In the genomic region with DNA sequence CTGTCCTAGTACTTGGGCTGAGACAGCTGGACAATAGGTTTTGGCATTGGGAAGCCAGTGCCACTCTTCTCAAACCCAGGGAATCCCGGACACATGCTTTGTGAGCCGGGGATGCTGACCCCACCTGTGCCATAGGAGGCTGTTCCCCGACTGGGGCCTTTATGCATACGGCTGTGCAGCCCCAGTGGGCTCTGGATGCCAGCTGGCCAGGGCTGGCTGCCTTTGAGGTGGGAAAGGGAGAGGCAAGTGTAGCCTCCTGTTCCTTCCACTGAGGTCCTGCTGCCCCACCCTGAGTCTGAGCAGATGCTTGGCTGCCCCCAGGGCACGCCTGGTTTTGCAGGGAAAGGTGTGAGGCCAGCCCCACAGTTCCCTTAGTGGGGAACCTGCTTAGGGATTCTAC, we compare ENCODE assay signal across 22 cellular contexts.
"Had no signal": no experiment of that assay in that cellular context is flagged by ENCODE, and none has a peak within 500 bp of the region (broad histone marks: within the 10 kb centered on the region; RNA-seq: fewer than 3 reads in every experiment).

No MANE protein-coding gene starts in this region.

- H3K36me3 ChIP-seq: brain microvascular endothelial cell had no signal

- H3K27ac ChIP-seq: brain microvascular endothelial cell, KMS-11 had no signal

- ATAC-seq: activated T-helper 17 cell treated with anti-CD3 and anti-CD28 coated beads, Interleukin-2, amount 50 U/mL, for 72 hours; T-helper 17 cell had no signal

- H3K27ac Mint-ChIP-seq: activated B cell treated with CpG ODN at 0.5 μM for 24 hours; activated CD4-positive, alpha-beta T cell treated with anti-CD3 and anti-CD28 coated beads, Interleukin-2, amount 10 ng/mL, durations not matched to agents 24 days and 14 days; activated naive CD4-positive, alpha-beta T cell treated with anti-CD3 and anti-CD28 coated beads for 36 hours; activated naive CD8-positive, alpha-beta T cell treated with anti-CD3 and anti-CD28 coated beads for 36 hours; activated T-helper 17 cell treated with anti-CD3 and anti-CD28 coated beads, Interleukin-2, amount 50 U/mL, for 72 hours; T-helper 17 cell had no signal

- H3K4me1 Mint-ChIP-seq: activated CD4-positive, alpha-beta T cell treated with anti-CD3 and anti-CD28 coated beads, Interleukin-2, amount 10 ng/mL, durations not matched to agents 24 days and 14 days; activated naive CD8-positive, alpha-beta T cell treated with anti-CD3 and anti-CD28 coated beads for 36 hours had no signal

- H3K4me3 Mint-ChIP-seq: activated B cell treated with CpG ODN at 0.5 μM for 24 hours; activated CD4-positive, alpha-beta T cell treated with anti-CD3 and anti-CD28 coated beads, Interleukin-2, amount 10 ng/mL, durations not matched to agents 24 days and 14 days; activated naive CD4-positive, alpha-beta T cell treated with anti-CD3 and anti-CD28 coated beads for 36 hours; activated naive CD8-positive, alpha-beta T cell treated with anti-CD3 and anti-CD28 coated beads for 36 hours; activated T-helper 17 cell treated with anti-CD3 and anti-CD28 coated beads, Interleukin-2, amount 50 U/mL, for 72 hours; T-helper 17 cell had no signal

- H3K9me3 Mint-ChIP-seq: activated CD4-positive, alpha-beta T cell treated with anti-CD3 and anti-CD28 coated beads, Interleukin-2, amount 10 ng/mL, durations not matched to agents 24 days and 14 days; activated naive CD8-positive, alpha-beta T cell treated with anti-CD3 and anti-CD28 coated beads for 36 hours; activated T-helper 17 cell treated with anti-CD3 and anti-CD28 coated beads, Interleukin-2, amount 50 U/mL, for 72 hours had no signal

- H3K27me3 ChIP-seq: brain microvascular endothelial cell had no signal

- DNase-seq: activated B cell treated with CpG ODN at 0.5 μM for 24 hours; activated CD4-positive, alpha-beta T cell treated with anti-CD3 and anti-CD28 coated beads for 1 hour; activated CD4-positive, alpha-beta T cell treated with anti-CD3 and anti-CD28 coated beads, Interleukin-2, amount 10 ng/mL, durations not matched to agents 24 days and 14 days; activated CD4-positive, alpha-beta T cell treated with anti-CD3 and anti-CD28 coated beads, Interleukin-2, amount 50 U/mL, for 48 hours; activated gamma-delta T cell; activated naive CD4-positive, alpha-beta T cell treated with anti-CD3 and anti-CD28 coated beads for 36 hours; activated naive CD8-positive, alpha-beta T cell treated with anti-CD3 and anti-CD28 coated beads for 36 hours; activated T-cell treated with anti-CD3 and anti-CD28 coated beads for 4 hours; activated T-cell treated with anti-CD3 and anti-CD28 coated beads, Interleukin-2, amount 50 U/mL, for 48 hours; brain microvascular endothelial cell; NCI-H1092; NCI-H1417; NCI-H1930; NCI-H2171; NCI-H2227 treated with DMSO at 0.1 percent for 48 hours; NCI-H446 treated with DMSO at 0.1 percent for 48 hours; NCI-H524 treated with DMSO at 0.1 percent for 48 hours; SIG-M5; T-helper 17 cell; T-helper 9 cell had no signal

- H3K27me3 Mint-ChIP-seq: activated B cell treated with CpG ODN at 0.5 μM for 24 hours; activated CD4-positive, alpha-beta T cell treated with anti-CD3 and anti-CD28 coated beads, Interleukin-2, amount 10 ng/mL, durations not matched to agents 24 days and 14 days; activated naive CD8-positive, alpha-beta T cell treated with anti-CD3 and anti-CD28 coated beads for 36 hours; activated T-helper 17 cell treated with anti-CD3 and anti-CD28 coated beads, Interleukin-2, amount 50 U/mL, for 72 hours; T-helper 17 cell had no signal
